22 cellular contexts compared by ENCODE assay signal in the genomic region with DNA sequence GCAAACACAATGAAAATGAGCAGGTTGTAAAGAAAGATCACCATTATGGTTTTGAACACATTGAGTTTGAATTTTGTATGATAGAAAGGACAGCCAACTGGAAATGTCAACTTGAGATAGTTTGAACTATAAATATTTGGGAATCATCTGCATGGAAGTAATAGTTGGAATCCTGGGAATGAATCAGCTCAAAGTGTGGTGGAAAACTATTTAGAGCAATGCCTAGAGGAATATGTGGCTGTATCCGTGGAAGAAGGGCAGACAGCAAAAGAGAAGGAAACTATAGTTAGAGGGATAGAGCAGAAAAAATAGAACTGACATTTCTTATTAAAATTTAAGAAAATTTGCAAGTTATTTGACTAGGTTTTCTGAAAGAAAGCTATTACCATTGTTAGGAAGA.
"Had no signal": no experiment of that assay in that cellular context is flagged by ENCODE, and none has a peak within 500 bp of the region (broad histone marks: within the 10 kb centered on the region; RNA-seq: fewer than 3 reads in every experiment).

No MANE protein-coding gene starts in this region.

- H3K4me1 Mint-ChIP-seq: activated naive CD4-positive, alpha-beta T cell treated with anti-CD3 and anti-CD28 coated beads, Interleukin-2, amount 50 U/mL, for 24 hours; neural crest cell; T-helper 17 cell had no signal

- FAIRE-seq: endothelial cell of umbilical vein, frontal cortex had no signal

- H3K4me3 Mint-ChIP-seq: activated CD4-positive, alpha-beta memory T cell treated with anti-CD3 and anti-CD28 coated beads for 36 hours; activated naive CD4-positive, alpha-beta T cell treated with anti-CD3 and anti-CD28 coated beads, Interleukin-2, amount 50 U/mL, for 24 hours; activated T-cell treated with anti-CD3 and anti-CD28 coated beads, Interleukin-2, amount 50 U/mL, for 4 hours; mesothelial cell of epicardium; neural crest cell; T-helper 17 cell had no signal

- H3K4me3 ChIP-seq: adrenal gland, esophagus squamous epithelium, heart left ventricle, lower lobe of right lung, ovary, spleen, stomach, thoracic aorta had no signal

- DNase-seq: activated CD4-positive, alpha-beta memory T cell treated with anti-CD3 and anti-CD28 coated beads for 36 hours; activated effector memory CD4-positive, alpha-beta T cell treated with Interleukin-2 at 50 U/mL for 16 hours; activated T-cell treated with anti-CD3 and anti-CD28 coated beads, Interleukin-2, amount 50 U/mL, for 4 hours; adrenal gland; cortex of kidney; effector CD4-positive, alpha-beta T cell; esophagus squamous epithelium; heart left ventricle; left colon; lower lobe of right lung; ovary; spleen; stomach; T-helper 17 cell; WERI-Rb-1 had no signal

- H3K27me3 Mint-ChIP-seq: activated CD4-positive, alpha-beta memory T cell treated with anti-CD3 and anti-CD28 coated beads for 36 hours; activated naive CD4-positive, alpha-beta T cell treated with anti-CD3 and anti-CD28 coated beads, Interleukin-2, amount 50 U/mL, for 24 hours; T-helper 17 cell had no signal

- H3K27ac Mint-ChIP-seq: activated CD4-positive, alpha-beta memory T cell treated with anti-CD3 and anti-CD28 coated beads for 36 hours; activated naive CD4-positive, alpha-beta T cell treated with anti-CD3 and anti-CD28 coated beads, Interleukin-2, amount 50 U/mL, for 24 hours; mesothelial cell of epicardium; T-helper 17 cell had no signal

- H3K27ac ChIP-seq: adrenal gland, esophagus squamous epithelium, heart left ventricle, lower lobe of right lung, ovary, spleen, stomach, thoracic aorta, WERI-Rb-1 had no signal

- H3K4me1 ChIP-seq: adrenal gland, esophagus squamous epithelium, heart left ventricle, lower lobe of right lung, spleen, stomach had no signal

- H3K9me3 ChIP-seq: adrenal gland, esophagus squamous epithelium, heart left ventricle, lower lobe of right lung, ovary, spleen, stomach, thoracic aorta had no signal

- H3K27me3 ChIP-seq: adrenal gland, esophagus squamous epithelium, heart left ventricle, ovary, spleen, stomach had no signal

- ATAC-seq: activated T-cell treated with anti-CD3 and anti-CD28 coated beads, Interleukin-2, amount 50 U/mL, for 4 hours; heart left ventricle; left colon; lower lobe of right lung; sciatic nerve; T-helper 17 cell had no signal

- H3K9me3 Mint-ChIP-seq: activated CD4-positive, alpha-beta memory T cell treated with anti-CD3 and anti-CD28 coated beads for 36 hours; activated naive CD4-positive, alpha-beta T cell treated with anti-CD3 and anti-CD28 coated beads, Interleukin-2, amount 50 U/mL, for 24 hours; activated T-cell treated with anti-CD3 and anti-CD28 coated beads, Interleukin-2, amount 50 U/mL, for 4 hours; mesothelial cell of epicardium; neural crest cell had no signal

- H3K36me3 ChIP-seq: adrenal gland, lower lobe of right lung, ovary, thoracic aorta, WERI-Rb-1 had no signal

- H3K36me3 Mint-ChIP-seq: activated CD4-positive, alpha-beta memory T cell treated with anti-CD3 and anti-CD28 coated beads for 36 hours; mesothelial cell of epicardium had no signal
